11 cellular contexts compared by ENCODE assay signal in the genomic region with DNA sequence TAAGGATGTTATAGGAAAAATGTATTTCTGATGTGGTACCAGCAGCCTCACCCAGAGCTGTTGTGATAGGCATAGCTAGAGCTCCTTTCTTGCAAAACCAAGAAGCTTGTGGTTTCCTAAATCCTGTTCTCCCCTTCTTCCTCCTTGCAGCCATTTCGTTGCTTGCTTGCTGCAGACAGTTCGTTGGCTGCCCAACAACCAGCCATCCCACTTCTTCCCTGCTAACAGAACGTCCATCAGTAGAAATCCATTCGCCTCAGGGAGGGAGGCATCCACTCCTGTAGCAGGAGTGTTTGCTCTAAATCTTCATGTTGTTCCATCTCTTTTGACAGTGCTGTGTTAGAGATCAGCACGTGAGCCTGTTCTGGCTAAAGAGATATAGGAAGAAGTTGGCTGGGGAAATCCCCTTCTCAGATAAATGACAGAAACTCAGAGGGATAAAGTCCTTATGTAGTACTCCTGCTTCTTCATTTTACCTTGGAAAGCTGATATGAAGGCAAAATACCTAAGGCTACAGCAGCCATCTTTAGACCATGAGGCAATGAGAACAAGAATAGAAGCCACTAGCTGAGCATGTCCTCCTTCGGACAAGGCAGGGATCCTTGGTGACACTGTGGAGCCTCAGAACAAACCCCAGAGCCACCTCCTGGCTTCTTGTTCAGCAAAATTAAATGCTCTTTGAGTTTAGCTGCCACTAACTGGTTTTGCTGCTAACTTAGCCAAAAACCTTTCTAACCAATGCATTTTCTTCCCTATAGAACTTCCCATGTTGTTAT.
A peak's percentile ranks its signal among the peaks of the same experiment; 100 is the strongest.
DNase-seq lines count a peak whose midpoint lies in the region; ATAC-seq lines count a peak whose summit lies in the region.
"Had no signal": no experiment of that assay in that cellular context is flagged by ENCODE, and none has a peak within 500 bp of the region (broad histone marks: within the 10 kb centered on the region; RNA-seq: fewer than 3 reads in every experiment).

No MANE protein-coding gene starts in this region.

- CTCF ChIA-PET in naive thymus-derived CD4-positive, alpha-beta T cell (lab: Charles Lee) = no interaction called here

- intact Hi-C loops in naive thymus-derived CD4-positive, alpha-beta T cell (cut with micrococcal nuclease) = no loop called here

- H3K4me1 ChIP-seq in naive thymus-derived CD4-positive, alpha-beta T cell (ENCODE audit: control insufficient read depth in 2 of 2, insufficient read depth in 2 of 2, low read length in 2 of 2) = peaks cover 0 to 12% of the 10 kb centered on the region in 2 donors

- no peak overlapping the region for H3K27ac ChIP-seq in naive thymus-derived CD4-positive, alpha-beta T cell (ENCODE audit: low read depth, low read length)

- peaks cover 5% of the 10 kb centered on the region for H3K27me3 Mint-ChIP-seq in activated naive CD8-positive, alpha-beta T cell treated with anti-CD3 and anti-CD28 coated beads, Interleukin-2, amount 10 ng/mL, durations not matched to agents 7 days and 5 days
- no peaks in the 10 kb centered on the region for H3K27me3 Mint-ChIP-seq in naive thymus-derived CD4-positive, alpha-beta T cell

- no peaks in the 10 kb centered on the region for H3K27me3 ChIP-seq in naive thymus-derived CD4-positive, alpha-beta T cell (ENCODE audit: control insufficient read depth in 2 of 2, insufficient read depth in 2 of 2, low read length in 2 of 2)

- no peak for ATAC-seq in activated naive CD8-positive, alpha-beta T cell treated with anti-CD3 and anti-CD28 coated beads, Interleukin-2, amount 10 ng/mL, durations not matched to agents 7 days and 5 days (ENCODE audit: low read depth)
- peak; percentile 71 for ATAC-seq in naive thymus-derived CD4-positive, alpha-beta T cell
- ATAC-seq: activated CD8-positive, alpha-beta T cell treated with anti-CD3 and anti-CD28 coated beads for 36 hours had no signal

- H3K9me3 ChIP-seq in naive thymus-derived CD4-positive, alpha-beta T cell (ENCODE audit: control insufficient read depth in 2 of 3, low read length in 3 of 3) = no peaks in the 10 kb centered on the region

- H3K36me3 ChIP-seq in naive thymus-derived CD4-positive, alpha-beta T cell (ENCODE audit: control insufficient read depth in 2 of 3, insufficient read depth in 3 of 3, low read length in 3 of 3) = no peaks in the 10 kb centered on the region

- no peaks in the 10 kb centered on the region for H3K36me3 Mint-ChIP-seq in activated naive CD8-positive, alpha-beta T cell treated with anti-CD3 and anti-CD28 coated beads, Interleukin-2, amount 10 ng/mL, durations not matched to agents 7 days and 5 days
- H3K36me3 Mint-ChIP-seq in naive thymus-derived CD4-positive, alpha-beta T cell = no peaks in the 10 kb centered on the region

- POLR2A ChIA-PET in activated naive CD8-positive, alpha-beta T cell treated with anti-CD3 and anti-CD28 coated beads, Interleukin-2, amount 10 ng/mL, durations not matched to agents 7 days and 5 days (lab: Charles Lee) = no interaction called here
- POLR2A ChIA-PET in naive thymus-derived CD4-positive, alpha-beta T cell (lab: Charles Lee) = interaction anchor here (1.6 kb wide), 1 partner anchor 11 kb away, joined by 5 read pairs; no protein-coding TSS in a partner anchor

- DNase-seq in CD1c-positive myeloid dendritic cell (ENCODE audit: extremely low spot score) (peak; percentile 77), cerebellum (ENCODE audit: low spot score) (no peak), kidney glomerular epithelial cell (lab: John Stamatoyannopoulos, UW) (no peak), DMS79 (lab: John Stamatoyannopoulos, UW) (no peak)
- peak; percentile 37 for DNase-seq in Jurkat, Clone E6-1 (ENCODE audit: low read depth, low spot score)
- DNase-seq in activated naive CD8-positive, alpha-beta T cell treated with anti-CD3 and anti-CD28 coated beads, Interleukin-2, amount 10 ng/mL, durations not matched to agents 7 days and 5 days = no peak
- DNase-seq in naive thymus-derived CD4-positive, alpha-beta T cell = peak in 1 of 9 donors; percentile 9
- no peak for DNase-seq in activated CD4-positive, CD25-positive, alpha-beta regulatory T cell (lab: John Stamatoyannopoulos, UW)
- DNase-seq: activated CD8-positive, alpha-beta T cell treated with anti-CD3 and anti-CD28 coated beads for 36 hours; foreskin fibroblast; NCI-H524 had no signal

- peaks cover 1% of the 10 kb centered on the region for H3K9me3 Mint-ChIP-seq in activated naive CD8-positive, alpha-beta T cell treated with anti-CD3 and anti-CD28 coated beads, Interleukin-2, amount 10 ng/mL, durations not matched to agents 7 days and 5 days
- H3K9me3 Mint-ChIP-seq in naive thymus-derived CD4-positive, alpha-beta T cell = no peaks in the 10 kb centered on the region
- H3K9me3 Mint-ChIP-seq: activated CD8-positive, alpha-beta T cell treated with anti-CD3 and anti-CD28 coated beads for 36 hours had no signal

- H3K4me3 ChIP-seq in Jurkat, Clone E6-1 (ENCODE audit: low read length) = no peak overlapping the region; the same call in 1 of the 2 replicates
- no peak overlapping the region for H3K4me3 ChIP-seq in naive thymus-derived CD4-positive, alpha-beta T cell (ENCODE audit: low read length)

- H3K4me1 Mint-ChIP-seq in activated naive CD8-positive, alpha-beta T cell treated with anti-CD3 and anti-CD28 coated beads, Interleukin-2, amount 10 ng/mL, durations not matched to agents 7 days and 5 days = peaks cover 8% of the 10 kb centered on the region
- H3K4me1 Mint-ChIP-seq in naive thymus-derived CD4-positive, alpha-beta T cell = peaks cover 11 to 32% (median 21%) of the 10 kb centered on the region in 7 donors

- peak overlapping the region; percentile 62 for H3K4me3 Mint-ChIP-seq in activated naive CD8-positive, alpha-beta T cell treated with anti-CD3 and anti-CD28 coated beads, Interleukin-2, amount 10 ng/mL, durations not matched to agents 7 days and 5 days
- peak overlapping the region in 8 of 10 donors; percentile 42 to 78 (median 68) for H3K4me3 Mint-ChIP-seq in naive thymus-derived CD4-positive, alpha-beta T cell
- H3K4me3 Mint-ChIP-seq: activated CD8-positive, alpha-beta T cell treated with anti-CD3 and anti-CD28 coated beads for 36 hours had no signal

- no peak overlapping the region for H3K27ac Mint-ChIP-seq in activated naive CD8-positive, alpha-beta T cell treated with anti-CD3 and anti-CD28 coated beads, Interleukin-2, amount 10 ng/mL, durations not matched to agents 7 days and 5 days
- H3K27ac Mint-ChIP-seq in naive thymus-derived CD4-positive, alpha-beta T cell = peak overlapping the region in 2 of 9 donors; percentile 37 to 88
- H3K27ac Mint-ChIP-seq: activated CD8-positive, alpha-beta T cell treated with anti-CD3 and anti-CD28 coated beads for 36 hours had no signal

Comparison
In these comparisons a context has a peak if more than half of its experiments do, and no peak if none do; other contexts are left out.
1. DNase-seq: peak in CD1c-positive myeloid dendritic cell (single experiment) and Jurkat, Clone E6-1 (single experiment); none in activated naive CD8-positive, alpha-beta T cell treated with anti-CD3 and anti-CD28 coated beads, Interleukin-2, amount 10 ng/mL, durations not matched to agents 7 days and 5 days (single experiment), cerebellum (single experiment), kidney glomerular epithelial cell (single experiment), activated CD4-positive, CD25-positive, alpha-beta regulatory T cell (0 of 4) and DMS79 (single experiment).